In the genomic region with DNA sequence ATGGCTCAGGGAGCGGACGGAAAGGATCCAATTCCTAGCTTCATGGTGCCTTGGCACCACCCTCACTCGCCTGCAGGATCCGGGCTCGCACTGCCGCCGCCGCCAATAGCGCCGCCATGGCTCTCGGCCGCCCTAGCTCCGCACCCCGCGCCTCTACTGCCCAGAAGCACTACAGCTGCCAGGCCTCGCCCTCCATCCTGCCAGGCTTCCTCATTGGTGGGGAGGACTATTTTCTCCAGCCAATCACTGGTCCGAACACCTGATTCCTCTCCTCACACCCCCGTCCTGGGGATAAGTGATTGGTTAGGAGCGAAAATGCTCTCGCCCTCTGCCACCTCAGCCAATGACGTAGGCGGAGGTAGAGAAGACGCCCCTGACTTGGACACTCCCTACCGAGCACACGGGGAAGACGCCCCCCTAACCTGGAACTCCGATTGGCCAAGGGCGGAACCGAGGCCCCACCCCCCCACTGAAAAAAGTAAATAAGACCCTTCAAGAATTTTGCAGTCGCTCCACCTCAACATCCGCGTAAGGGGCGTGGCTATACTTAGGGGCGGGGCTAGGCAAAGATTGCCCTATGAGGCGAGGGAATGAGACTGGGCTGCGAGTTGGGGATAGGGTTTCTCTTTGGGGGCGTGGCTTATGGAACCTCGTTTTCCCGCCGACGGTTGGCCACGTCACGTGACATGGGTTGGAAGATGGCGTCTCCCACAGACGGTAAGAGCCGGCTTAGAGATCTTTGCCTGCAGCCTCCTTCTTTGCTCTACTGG, we compare ENCODE assay signal across 8 cellular contexts. TPM values are rescaled to one million over a fixed set of nuclear protein-coding genes. Genes with fewer than 3 reads are reported as not detected.
DNase-seq lines count a peak whose midpoint lies in the region; ATAC-seq, FAIRE-seq and TF ChIP-seq lines count a peak whose summit lies in the region.

A gene (minus strand): TSS at position 177 of the 770 bp plus-strand sequence. CDS start 59 bp downstream, at position 118.
A gene with protein sequence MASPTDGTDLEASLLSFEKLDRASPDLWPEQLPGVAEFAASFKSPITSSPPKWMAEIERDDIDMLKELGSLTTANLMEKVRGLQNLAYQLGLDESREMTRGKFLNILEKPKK (plus strand): TSS at position 680 of the 770 bp plus-strand sequence. CDS start 19 bp downstream, at position 699.

- POLR2A ChIA-PET in activated CD4-positive, alpha-beta T cell treated with anti-CD3 and anti-CD28 coated beads for 36 hours (lab: Charles Lee), result interaction anchor here (0.6 to 1.1 kb wide), 2 partner anchors 626 to 1048 kb away, joined by 3 read pairs; a partner anchor contains a TSS

- peaks cover 4% of the 10 kb centered on the region for H3K36me3 Mint-ChIP-seq in activated CD4-positive, alpha-beta T cell treated with anti-CD3 and anti-CD28 coated beads for 36 hours (ENCODE audit: low read depth)

- peak; percentile 99 for FAIRE-seq in GM19239 (lab: Jason Lieb, UNC)

- H3K36me3 ChIP-seq in BLaER1 (no peaks in the 10 kb centered on the region), kidney epithelial cell (ENCODE audit: control insufficient read depth, insufficient read depth, low read length) (no peaks in the 10 kb centered on the region)

- H3K27me3 ChIP-seq in BLaER1, result no peaks in the 10 kb centered on the region
- H3K27me3 ChIP-seq in kidney epithelial cell (ENCODE audit: control insufficient read depth, insufficient read depth, low read length), result no peaks in the 10 kb centered on the region

- no peaks in the 10 kb centered on the region for H3K9me3 Mint-ChIP-seq in activated CD4-positive, alpha-beta T cell treated with anti-CD3 and anti-CD28 coated beads for 36 hours (ENCODE audit: low read depth)

- H3K27me3 Mint-ChIP-seq in activated CD4-positive, alpha-beta T cell treated with anti-CD3 and anti-CD28 coated beads for 36 hours, result no peaks in the 10 kb centered on the region

- no peaks in the 10 kb centered on the region for H3K9me3 ChIP-seq in BLaER1

- H3K9ac ChIP-seq in BLaER1, result peak within 1 kb of the TSS; percentile 93

- H3K4me2 ChIP-seq in BLaER1, result peak within 1 kb of the TSS; percentile 99

- H3K4me3 ChIP-seq in BLaER1, result peak within 1 kb of the TSS; percentile 87
- H3K4me3 ChIP-seq in choroid plexus epithelial cell (ENCODE audit: low read depth, low read length), result peak within 1 kb of the TSS; percentile 91
- peak within 1 kb of the TSS; percentile 69 for H3K4me3 ChIP-seq in kidney epithelial cell (ENCODE audit: low read depth, low read length)

- peak within 1 kb of the TSS; percentile 84 for H3K27ac ChIP-seq in BLaER1

- peak within 1 kb of the TSS; percentile 95 for H3K4me3 Mint-ChIP-seq in activated CD4-positive, alpha-beta T cell treated with anti-CD3 and anti-CD28 coated beads for 36 hours

- CTCF ChIA-PET in activated CD4-positive, alpha-beta T cell treated with anti-CD3 and anti-CD28 coated beads for 36 hours (lab: Charles Lee), result interaction anchor here (0.6 to 1.1 kb wide), 6 partner anchors 10 to 439 kb away, joined by 3 to 4 read pairs (median 3); no protein-coding TSS in a partner anchor

- DNase-seq in GM19239 (ENCODE audit: insufficient read length, low spot score) (peak; percentile 97), NCI-H524 (lab: John Stamatoyannopoulos, UW) (peak; percentile 100), choroid plexus epithelial cell (ENCODE audit: low read depth) (peak; percentile 100), kidney epithelial cell (ENCODE audit: low read depth) (peak; percentile 100)
- peak; percentile 99 for DNase-seq in activated CD4-positive, alpha-beta T cell treated with anti-CD3 and anti-CD28 coated beads for 36 hours
- DNase-seq in stimulated activated CD4-positive, alpha-beta T cell treated with anti-CD3 and anti-CD28 coated beads, Interleukin-15, amount 100 ng/mL, for 48 hours (ENCODE audit: low read depth in 2 of 2), result peak; percentile 99 to 100

- intact Hi-C loops in activated CD4-positive, alpha-beta T cell treated with anti-CD3 and anti-CD28 coated beads for 36 hours (cut with DNase I, micrococcal nuclease), result loop anchor here (1.0 to 10.0 kb wide), 20 partner anchors 63 to 1030 kb away; a partner anchor contains a TSS

- H3K4me1 Mint-ChIP-seq in activated CD4-positive, alpha-beta T cell treated with anti-CD3 and anti-CD28 coated beads for 36 hours, result peaks cover 31% of the 10 kb centered on the region

- peak within 1 kb of the TSS; percentile 95 for H3K27ac Mint-ChIP-seq in activated CD4-positive, alpha-beta T cell treated with anti-CD3 and anti-CD28 coated beads for 36 hours

- TF ChIP-seq CTCF in choroid plexus epithelial cell (conservative IDR thresholded peaks at IDR 0.05; ENCODE audit: low read depth, low read length) (no peak), kidney epithelial cell (IDR thresholded peaks at IDR 0.05; ENCODE audit: insufficient read depth, low read length, poor library complexity, severe bottlenecking) (peak; percentile 10)

- peak; percentile 83 for ATAC-seq in HG03457 (IDR thresholded peaks at IDR 0.05; ENCODE audit: unreplicated experiment)
- peak; percentile 93 for ATAC-seq in activated CD4-positive, alpha-beta T cell treated with anti-CD3 and anti-CD28 coated beads for 36 hours

- peaks cover 29% of the 10 kb centered on the region for H3K4me1 ChIP-seq in BLaER1

- no peaks in the 10 kb centered on the region for H4K20me1 ChIP-seq in BLaER1

RNA-seq across cellular contexts. Expression of the first gene that starts in this region (rescaled TPM):
- 10 to 100 TPM; 17.2 to 24.6 TPM for total RNA-seq in activated CD4-positive, alpha-beta T cell treated with anti-CD3 and anti-CD28 coated beads for 36 hours
- 11.1 and 12.5 TPM in 2 replicates for total RNA-seq in kidney epithelial cell

RNA-seq across cellular contexts. Expression of the second gene that starts in this region (rescaled TPM):
- 10 to 100 TPM; 10.3 to 13.2 TPM for total RNA-seq in activated CD4-positive, alpha-beta T cell treated with anti-CD3 and anti-CD28 coated beads for 36 hours
- total RNA-seq in kidney epithelial cell, result 7.8 and 8.3 TPM in 2 replicates

Comparison
In these comparisons a context has a peak if more than half of its experiments do, and no peak if none do; other contexts are left out.
1. Peak in every context shown above with its lines: DNase-seq, ATAC-seq, H3K4me3 ChIP-seq and H3K27ac ChIP-seq.